In genomic region chr12:118655588-118655987, GRCh38 we compare ENCODE assay signal across 34 cellular contexts.
"Had no signal": no experiment of that assay in that cellular context is flagged by ENCODE, and none has a peak within 500 bp of the region (broad histone marks: within the 10 kb centered on the region; RNA-seq: fewer than 3 reads in every experiment).

No MANE protein-coding gene starts in this region.

- DNase-seq: activated B cell treated with CpG ODN at 0.5 μM for 24 hours; activated CD4-positive, alpha-beta memory T cell treated with anti-CD3 and anti-CD28 coated beads for 36 hours; activated CD4-positive, alpha-beta T cell treated with anti-CD3 and anti-CD28 coated beads for 4 hours; activated CD4-positive, alpha-beta T cell treated with anti-CD3 and anti-CD28 coated beads, Interleukin-2, amount 10 ng/mL, durations not matched to agents 24 days and 14 days; activated CD4-positive, alpha-beta T cell treated with anti-CD3 and anti-CD28 coated beads, Interleukin-2, amount 50 U/mL, for 1 hour; activated CD4-positive, alpha-beta T cell treated with anti-CD3 and anti-CD28 coated beads, Interleukin-2, amount 50 U/mL, for 4 hours; activated CD4-positive, CD25-positive, alpha-beta regulatory T cell treated with anti-CD3 and anti-CD28 coated beads, Interleukin-2, amount 50 U/mL, for 72 hours; activated CD8-positive, alpha-beta memory T cell treated with anti-CD3 and anti-CD28 coated beads, Interleukin-2, amount 50 U/mL, for 4 hours; activated CD8-positive, alpha-beta T cell treated with anti-CD3 and anti-CD28 coated beads for 36 hours; activated effector memory CD4-positive, alpha-beta T cell treated with Interleukin-2 at 50 U/mL for 16 hours; activated gamma-delta T cell; activated naive CD4-positive, alpha-beta T cell treated with anti-CD3 and anti-CD28 coated beads, Interleukin-2, amount 10 ng/mL, durations not matched to agents 7 days and 5 days; activated naive CD4-positive, alpha-beta T cell treated with Interleukin-2 at 50 U/mL for 16 hours; activated naive CD8-positive, alpha-beta T cell treated with anti-CD3 and anti-CD28 coated beads, Interleukin-2, amount 10 ng/mL, durations not matched to agents 7 days and 5 days; activated naive CD8-positive, alpha-beta T cell treated with anti-CD3 and anti-CD28 coated beads, Interleukin-2, amount 50 U/mL, for 24 hours; activated T-cell treated with anti-CD3 and anti-CD28 coated beads for 4 hours; activated T-cell treated with anti-CD3 and anti-CD28 coated beads, Interleukin-2, amount 50 U/mL, for 1 hour; activated T-cell treated with anti-CD3 and anti-CD28 coated beads, Interleukin-2, amount 50 U/mL, for 48 hours; amygdala; anterior cingulate cortex; caudate nucleus; cerebellar nuclear complex; T-helper 1 cell; T-helper 2 cell; T-helper 9 cell had no signal

- H3K9me3 ChIP-seq: ascending aorta had no signal

- H3K36me3 ChIP-seq: ascending aorta, cardiac muscle cell had no signal

- H3K9me3 Mint-ChIP-seq: T-helper 1 cell treated with Interleukin-12 subunit alpha and Interleukin-12 subunit beta and Interleukin-4 antibody, amounts not matched to agents 30 μg/mL and 1 μg/mL, for 36 hours had no signal

- H3K27me3 Mint-ChIP-seq: activated B cell treated with CpG ODN at 0.5 μM for 24 hours; activated CD4-positive, alpha-beta memory T cell treated with anti-CD3 and anti-CD28 coated beads for 36 hours; activated CD4-positive, alpha-beta T cell treated with anti-CD3 and anti-CD28 coated beads, Interleukin-2, amount 10 ng/mL, durations not matched to agents 24 days and 14 days; activated CD8-positive, alpha-beta T cell treated with anti-CD3 and anti-CD28 coated beads for 36 hours; activated naive CD4-positive, alpha-beta T cell treated with anti-CD3 and anti-CD28 coated beads, Interleukin-2, amount 10 ng/mL, durations not matched to agents 7 days and 5 days; activated naive CD8-positive, alpha-beta T cell treated with anti-CD3 and anti-CD28 coated beads, Interleukin-2, amount 10 ng/mL, durations not matched to agents 7 days and 5 days; central memory CD8-positive, alpha-beta T cell had no signal

- H3K4me1 Mint-ChIP-seq: activated B cell treated with CpG ODN at 0.5 μM for 24 hours; activated CD4-positive, alpha-beta T cell treated with anti-CD3 and anti-CD28 coated beads, Interleukin-2, amount 10 ng/mL, durations not matched to agents 24 days and 14 days; activated naive CD4-positive, alpha-beta T cell treated with anti-CD3 and anti-CD28 coated beads, Interleukin-2, amount 10 ng/mL, durations not matched to agents 7 days and 5 days; activated naive CD4-positive, alpha-beta T cell treated with anti-CD3 and anti-CD28 coated beads, Interleukin-2, amount 50 U/mL, for 24 hours; activated naive CD8-positive, alpha-beta T cell treated with anti-CD3 and anti-CD28 coated beads, Interleukin-2, amount 10 ng/mL, durations not matched to agents 7 days and 5 days; activated naive CD8-positive, alpha-beta T cell treated with anti-CD3 and anti-CD28 coated beads, Interleukin-2, amount 50 U/mL, for 24 hours; brain; central memory CD8-positive, alpha-beta T cell had no signal

- H3K4me3 ChIP-seq: ascending aorta, cardiac muscle cell had no signal

- H3K27me3 ChIP-seq: ascending aorta, cardiac muscle cell had no signal

- H3K27ac ChIP-seq: ascending aorta, cardiac muscle cell, VCaP had no signal

- H3K36me3 Mint-ChIP-seq: activated CD4-positive, alpha-beta memory T cell treated with anti-CD3 and anti-CD28 coated beads for 36 hours; activated naive CD4-positive, alpha-beta T cell treated with anti-CD3 and anti-CD28 coated beads, Interleukin-2, amount 10 ng/mL, durations not matched to agents 7 days and 5 days; activated naive CD4-positive, alpha-beta T cell treated with anti-CD3 and anti-CD28 coated beads, Interleukin-2, amount 50 U/mL, for 24 hours; activated naive CD8-positive, alpha-beta T cell; activated naive CD8-positive, alpha-beta T cell treated with anti-CD3 and anti-CD28 coated beads, Interleukin-2, amount 10 ng/mL, durations not matched to agents 7 days and 5 days; brain had no signal

- H3K4me1 ChIP-seq: ascending aorta had no signal

- ATAC-seq: activated CD8-positive, alpha-beta T cell treated with anti-CD3 and anti-CD28 coated beads for 36 hours; activated naive CD8-positive, alpha-beta T cell treated with anti-CD3 and anti-CD28 coated beads, Interleukin-2, amount 50 U/mL, for 24 hours had no signal

- H3K4me3 Mint-ChIP-seq: activated B cell treated with CpG ODN at 0.5 μM for 24 hours; activated CD4-positive, alpha-beta memory T cell treated with anti-CD3 and anti-CD28 coated beads for 36 hours; activated CD4-positive, alpha-beta T cell treated with anti-CD3 and anti-CD28 coated beads, Interleukin-2, amount 10 ng/mL, durations not matched to agents 24 days and 14 days; activated CD8-positive, alpha-beta T cell treated with anti-CD3 and anti-CD28 coated beads for 36 hours; activated naive CD4-positive, alpha-beta T cell treated with anti-CD3 and anti-CD28 coated beads, Interleukin-2, amount 10 ng/mL, durations not matched to agents 7 days and 5 days; activated naive CD4-positive, alpha-beta T cell treated with anti-CD3 and anti-CD28 coated beads, Interleukin-2, amount 50 U/mL, for 24 hours; activated naive CD8-positive, alpha-beta T cell; activated naive CD8-positive, alpha-beta T cell treated with anti-CD3 and anti-CD28 coated beads, Interleukin-2, amount 10 ng/mL, durations not matched to agents 7 days and 5 days; activated naive CD8-positive, alpha-beta T cell treated with anti-CD3 and anti-CD28 coated beads, Interleukin-2, amount 50 U/mL, for 24 hours; brain; central memory CD8-positive, alpha-beta T cell; T-helper 1 cell treated with Interleukin-12 subunit alpha and Interleukin-12 subunit beta and Interleukin-4 antibody, amounts not matched to agents 30 μg/mL and 1 μg/mL, for 36 hours; T-helper 2 cell treated with Interferon-gamma antibody and Interleukin-4, amounts not matched to agents 5 μg/mL and 100 μg/mL, for 36 hours had no signal
